Comparison of ENCODE assay signal across 15 cellular contexts in the genomic region with DNA sequence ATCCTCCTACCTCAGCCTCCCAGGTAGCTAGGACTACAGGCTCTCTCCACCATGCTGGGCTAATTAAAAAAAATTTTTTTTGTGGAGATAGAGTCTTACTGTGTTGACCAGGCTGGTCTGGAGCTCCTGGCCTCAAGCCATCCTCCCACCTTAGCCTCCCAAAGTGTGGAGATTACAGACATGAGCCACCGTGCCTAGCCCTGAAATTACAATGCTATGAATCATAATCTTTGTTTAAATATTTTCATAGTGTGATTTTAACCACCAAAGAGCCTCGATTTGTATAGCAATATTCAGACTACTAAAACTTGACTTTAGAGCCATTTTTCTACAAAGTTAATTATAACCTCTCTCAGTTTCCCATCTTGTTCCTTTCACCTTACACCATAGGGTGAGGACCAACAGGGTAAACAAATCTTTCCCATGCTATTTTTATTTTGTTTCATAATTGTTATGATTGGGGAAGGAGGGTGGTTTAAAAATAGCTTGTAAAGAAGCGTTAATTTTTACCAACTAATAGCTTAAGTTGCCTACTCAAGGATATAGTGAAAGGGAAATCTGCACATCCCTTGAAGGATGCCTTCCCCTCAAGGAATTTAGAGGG. TPM values are rescaled to one million over a fixed set of nuclear protein-coding genes. Genes with fewer than 3 reads are reported as not detected.
DNase-seq lines count a peak whose midpoint lies in the region; ATAC-seq and TF ChIP-seq lines count a peak whose summit lies in the region.
"Had no signal": no experiment of that assay in that cellular context is flagged by ENCODE, and none has a peak within 500 bp of the region (broad histone marks: within the 10 kb centered on the region; RNA-seq: fewer than 3 reads in every experiment).

No MANE protein-coding gene starts in this region.

- H3K9me3 ChIP-seq in BLaER1 (peaks cover 21% of the 10 kb centered on the region), adrenal gland (replicated peaks in 1 of 3) (no peaks in the 10 kb centered on the region)
- H3K9me3 ChIP-seq: spleen had no signal

- H3K36me3 ChIP-seq in BLaER1 (peaks cover 78% of the 10 kb centered on the region), adrenal gland (replicated peaks in 1 of 2) (no peaks in the 10 kb centered on the region)

- ATAC-seq in GM21723 (IDR thresholded peaks at IDR 0.05; ENCODE audit: unreplicated experiment) = peak; percentile 52
- no peak for ATAC-seq in HG02763 (IDR thresholded peaks at IDR 0.05; ENCODE audit: unreplicated experiment)

- no peak overlapping the region for H3K27ac ChIP-seq in BLaER1
- H3K27ac ChIP-seq in adrenal gland = no peak overlapping the region

- no peak for TF ChIP-seq CTCF in adrenal gland (IDR thresholded peaks at IDR 0.05)
- TF ChIP-seq CTCF in progenitor cell of endocrine pancreas (IDR thresholded peaks at IDR 0.05; ENCODE audit: unreplicated experiment) = no peak

- peaks cover 8% of the 10 kb centered on the region for H3K36me3 Mint-ChIP-seq in progenitor cell of endocrine pancreas (ENCODE audit: insufficient read depth)

- H3K9me3 Mint-ChIP-seq in progenitor cell of endocrine pancreas (ENCODE audit: low read depth) = no peaks in the 10 kb centered on the region

- 27 to 41% (median 36%) methylated on average over 3 of the region's 3 CpGs for WGBS in adrenal gland, 4 donors

- H3K4me3 ChIP-seq in BLaER1 (no peak overlapping the region), adrenal gland (no peak overlapping the region)
- H3K4me3 ChIP-seq: heart right ventricle, spleen had no signal

- intact Hi-C loops in adrenal gland (cut with DNase I) = no loop called here

- peaks cover 100% of the 10 kb centered on the region for H4K20me1 ChIP-seq in BLaER1

- H3K27me3 ChIP-seq in BLaER1 = no peaks in the 10 kb centered on the region
- no peaks in the 10 kb centered on the region for H3K27me3 ChIP-seq in adrenal gland
- H3K27me3 ChIP-seq: heart right ventricle, spleen had no signal

- H3K4me1 Mint-ChIP-seq in progenitor cell of endocrine pancreas (ENCODE audit: low read depth) = peaks cover 2% of the 10 kb centered on the region

- no peaks in the 10 kb centered on the region for H3K27me3 Mint-ChIP-seq in progenitor cell of endocrine pancreas
- H3K27me3 Mint-ChIP-seq: activated CD4-positive, alpha-beta T cell treated with anti-CD3 and anti-CD28 coated beads, Interleukin-2, amount 10 ng/mL, durations not matched to agents 7 days and 5 days had no signal

- H3K9ac ChIP-seq in BLaER1 = no peak overlapping the region

- no peak for TF ChIP-seq POLR2A in adrenal gland (IDR thresholded peaks at IDR 0.05)

- H3K4me1 ChIP-seq in BLaER1 (peaks cover 49% of the 10 kb centered on the region), adrenal gland (replicated peaks in 1 of 2) (peaks cover 5 to 13% of the 10 kb centered on the region in 2 donors)

- DNase-seq in adrenal gland (peak in 4 of 7 donors; percentile 29 to 51 (median 40)), kidney tubule cell (ENCODE audit: low spot score) (peak; percentile 72), progenitor cell of endocrine pancreas (ENCODE audit: low spot score, unreplicated experiment) (no peak), DMS79 treated with DMSO at 0.1 percent for 48 hours (lab: John Stamatoyannopoulos, UW) (no peak)
- DNase-seq in effector CD8-positive, alpha-beta T cell (lab: John Stamatoyannopoulos, UW) = no peak
- DNase-seq: activated CD4-positive, alpha-beta T cell treated with anti-CD3 and anti-CD28 coated beads, Interleukin-2, amount 10 ng/mL, durations not matched to agents 7 days and 5 days; aorta; DND-41; heart right ventricle; NCI-H187 treated with DMSO at 0.1 percent for 48 hours; spleen; stimulated activated naive CD4-positive, alpha-beta T cell treated with Interleukin-2 at 50 U/mL for 16 hours had no signal

- peak overlapping the region; percentile 2; the same call in 1 of the 2 replicates for H3K4me2 ChIP-seq in BLaER1

- no peak overlapping the region for H3K27ac Mint-ChIP-seq in progenitor cell of endocrine pancreas
- H3K27ac Mint-ChIP-seq: activated CD4-positive, alpha-beta T cell treated with anti-CD3 and anti-CD28 coated beads, Interleukin-2, amount 10 ng/mL, durations not matched to agents 7 days and 5 days had no signal

- no peak overlapping the region for H3K4me3 Mint-ChIP-seq in progenitor cell of endocrine pancreas (ENCODE audit: low read depth)
- H3K4me3 Mint-ChIP-seq: activated CD4-positive, alpha-beta T cell treated with anti-CD3 and anti-CD28 coated beads, Interleukin-2, amount 10 ng/mL, durations not matched to agents 7 days and 5 days had no signal

RNA-seq across cellular contexts. Expression of a gene that starts 32.7 kb away (rescaled TPM):
- 100 to 1,000 TPM in 2 of 8 donors, 10 to 100 TPM in 6; 73.3 to 149 (median 84.9) TPM for total RNA-seq in adrenal gland
- polyA plus RNA-seq in adrenal gland = 100 to 1,000 TPM in 1 of 3 donors, 10 to 100 TPM in 2; 43.5 to 189 (median 53.6) TPM
- 147 and 155 TPM in 2 replicates for total RNA-seq in progenitor cell of endocrine pancreas

RNA-seq across cellular contexts. Expression of a gene that starts 54.3 kb away (rescaled TPM):
- total RNA-seq in adrenal gland (10 to 100 TPM; 33.5 to 79.3 (median 42.4) TPM), progenitor cell of endocrine pancreas (79.1 and 88.2 TPM in 2 replicates)
- polyA plus RNA-seq in adrenal gland = 10 to 100 TPM; 17.7 to 29.8 (median 27.8) TPM

Comparison
In these comparisons a context has a peak if more than half of its experiments do, and no peak if none do; other contexts are left out.
1. DNase-seq: peak in adrenal gland (4 of 7) and kidney tubule cell (single experiment); none in progenitor cell of endocrine pancreas (single experiment), effector CD8-positive, alpha-beta T cell (single experiment) and DMS79 treated with DMSO at 0.1 percent for 48 hours (single experiment).